In genomic region chr4:56698329-56698728, GRCh38 we compare ENCODE assay signal across 17 cellular contexts. TPM values are rescaled to one million over a fixed set of nuclear protein-coding genes. Genes with fewer than 3 reads are reported as not detected.
DNase-seq lines count a peak whose midpoint lies in the region; FAIRE-seq and TF ChIP-seq lines count a peak whose summit lies in the region.
"Had no signal": no experiment of that assay in that cellular context is flagged by ENCODE, and none has a peak within 500 bp of the region (broad histone marks: within the 10 kb centered on the region; RNA-seq: fewer than 3 reads in every experiment).

No MANE protein-coding gene starts in this region.

- TF ChIP-seq CTCF in fibroblast of mammary gland (conservative IDR thresholded peaks at IDR 0.05; ENCODE audit: control insufficient read depth, insufficient read depth, low read depth, low read length) (no peak), retinal pigment epithelial cell (conservative IDR thresholded peaks at IDR 0.05; ENCODE audit: low read depth, low read length) (no peak), D721Med (IDR thresholded peaks at IDR 0.05; ENCODE audit: insufficient read depth, missing control alignments) (no peak), lower leg skin (IDR thresholded peaks at IDR 0.05) (no peak)

- TF ChIP-seq POLR2A in lower leg skin (IDR thresholded peaks at IDR 0.05): no peak

- intact Hi-C loops in lower leg skin (cut with DNase I; ENCODE audit: low total_unique reads): no loop called here

- H3K4me3 ChIP-seq in fibroblast of mammary gland (ENCODE audit: control insufficient read depth, low read depth, low read length) (no peak overlapping the region), retinal pigment epithelial cell (ENCODE audit: low read length) (no peak overlapping the region), lower leg skin (ENCODE audit: low read depth, poor library complexity, severe bottlenecking) (no peak overlapping the region)
- H3K4me3 ChIP-seq: BLaER1 treated with 17β-estradiol and CSF1 and Interleukin-3, amounts not matched to agents 10 nM and 100 nM; dorsolateral prefrontal cortex; GM12878 had no signal

- DNase-seq in DMS79 treated with DMSO at 0.1 percent for 48 hours (lab: John Stamatoyannopoulos, UW) (peak; percentile 73), NCI-H226 (peak; percentile 41), fibroblast of mammary gland (ENCODE audit: low read depth) (peak; percentile 56), retinal pigment epithelial cell (ENCODE audit: low read depth) (peak; percentile 59), amygdala (lab: John Stamatoyannopoulos, UW) (no peak), SIG-M5 (lab: John Stamatoyannopoulos, UW) (no peak), D721Med (ENCODE audit: insufficient read length, low spot score) (no peak), lower leg skin (ENCODE audit: low spot score in 2 of 2) (no peak)
- DNase-seq: activated CD4-positive, alpha-beta T cell treated with anti-CD3 and anti-CD28 coated beads, Interleukin-2, amount 50 U/mL, for 48 hours; dorsolateral prefrontal cortex; Karpas-422; NCI-H446 treated with DMSO at 0.1 percent for 48 hours; small intestine; stimulated activated naive B cell treated with anti-CD40 and anti-IgM and Interleukin-4, amounts not matched to agents 10 μg/mL and 1 μg/mL and 100 μg/mL, for 72 hours had no signal

- no peak for FAIRE-seq in D721Med (lab: Jason Lieb, UNC)
- FAIRE-seq: GM12878, small intestine had no signal

- 78 to 83% methylated on average over 4 of the region's 4 CpGs for WGBS in lower leg skin, 2 donors

RNA-seq across cellular contexts. Expression of gene HOPX, which starts 17.2 kb away (rescaled TPM):
- 1,000 to 10,000 TPM; 1,330 to 2,611 (median 2,071) TPM for total RNA-seq in lower leg skin
- total RNA-seq: SK-MEL-5 had no signal

Comparison
In these comparisons a context has a peak if more than half of its experiments do, and no peak if none do; other contexts are left out.
1. DNase-seq: peak in DMS79 treated with DMSO at 0.1 percent for 48 hours (single experiment), NCI-H226 (single experiment), fibroblast of mammary gland (single experiment) and retinal pigment epithelial cell (single experiment); none in amygdala (0 of 56), SIG-M5 (single experiment), D721Med (single experiment) and lower leg skin (0 of 2).